Comparison of ENCODE assay signal across 9 cellular contexts in the genomic region with DNA sequence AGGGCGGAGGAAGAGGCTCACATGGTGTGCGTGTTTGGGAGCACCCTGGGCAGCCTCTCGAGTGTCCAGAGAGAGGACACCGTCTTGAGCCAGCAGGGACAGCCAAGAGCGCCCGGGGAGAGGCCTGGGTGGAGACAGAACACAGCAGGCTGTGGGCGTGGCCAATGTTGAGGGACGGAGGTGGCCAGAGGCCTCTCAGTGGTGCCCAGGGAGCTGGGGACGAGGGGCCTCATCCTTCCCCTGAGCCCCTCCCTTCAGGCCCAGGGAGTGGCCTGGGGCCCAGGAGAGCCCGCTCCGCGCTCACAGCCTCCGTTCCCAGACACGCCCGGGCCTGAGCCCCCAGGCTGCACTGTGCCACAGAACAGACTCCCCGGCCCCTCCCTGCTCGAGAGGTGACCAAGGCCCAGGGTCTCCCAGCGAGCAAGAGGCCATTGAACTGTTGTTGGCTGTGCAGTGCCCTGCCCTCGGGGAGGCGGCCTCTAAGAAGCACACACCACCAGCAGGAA. TPM values are rescaled to one million over a fixed set of nuclear protein-coding genes. Genes with fewer than 3 reads are reported as not detected.
A peak's percentile ranks its signal among the peaks of the same experiment; 100 is the strongest.
DNase-seq lines count a peak whose midpoint lies in the region; TF ChIP-seq lines count a peak whose summit lies in the region.
"Had no signal": no experiment of that assay in that cellular context is flagged by ENCODE, and none has a peak within 500 bp of the region (broad histone marks: within the 10 kb centered on the region; RNA-seq: fewer than 3 reads in every experiment).

No MANE protein-coding gene starts in this region.

- H3K4me3 Mint-ChIP-seq in nephron = peak overlapping the region in 1 of 3 experiments; percentile 46
- H3K4me3 Mint-ChIP-seq: central memory CD8-positive, alpha-beta T cell had no signal

- no peak overlapping the region for H3K4me3 ChIP-seq in BLaER1
- no peak overlapping the region for H3K4me3 ChIP-seq in NT2/D1 (ENCODE audit: insufficient read length, low read depth)
- H3K4me3 ChIP-seq in esophagus muscularis mucosa = no peak overlapping the region

- no peak for DNase-seq in NT2/D1 (ENCODE audit: low read depth, low spot score)
- no peak for DNase-seq in esophagus muscularis mucosa (ENCODE audit: extremely low spot score)
- DNase-seq in NCI-H345 treated with DMSO at 0.1 percent for 48 hours (lab: John Stamatoyannopoulos, UW; ENCODE audit: unreplicated experiment) = no peak
- no peak for DNase-seq in activated CD4-positive, CD25-positive, alpha-beta regulatory T cell (lab: John Stamatoyannopoulos, UW)
- DNase-seq in NCI-H2081 treated with DMSO at 0.1 percent for 48 hours (lab: John Stamatoyannopoulos, UW) = no peak
- no peak for DNase-seq in NCI-H2107 treated with DMSO at 0.1 percent for 48 hours (lab: John Stamatoyannopoulos, UW; ENCODE audit: unreplicated experiment)

- H3K27ac ChIP-seq in BLaER1 (peak overlapping the region; percentile 19; the same call in 1 of the 2 replicates), esophagus muscularis mucosa (replicated peaks in 1 of 4) (peak overlapping the region in 3 of 4 donors; percentile 44 to 46 (median 45))

- H3K9me3 ChIP-seq in BLaER1 (no peaks in the 10 kb centered on the region), NT2/D1 (ENCODE audit: insufficient read depth, low read length) (no peaks in the 10 kb centered on the region), esophagus muscularis mucosa (no peaks in the 10 kb centered on the region)

- H3K4me1 ChIP-seq in BLaER1 (peaks cover 79% of the 10 kb centered on the region), NT2/D1 (ENCODE audit: insufficient read depth, insufficient read length) (peaks cover 37% of the 10 kb centered on the region), esophagus muscularis mucosa (peaks cover 20 to 25% (median 23%) of the 10 kb centered on the region in 4 donors)

- peak overlapping the region; percentile 86 for H3K4me2 ChIP-seq in BLaER1

- H3K4me1 Mint-ChIP-seq in nephron = peaks cover 53% of the 10 kb centered on the region

- peaks cover 4% of the 10 kb centered on the region for H3K27me3 Mint-ChIP-seq in nephron (ENCODE audit: low read depth)

- H3K9ac ChIP-seq in BLaER1 = no peak overlapping the region
- H3K9ac ChIP-seq in NT2/D1 (ENCODE audit: insufficient read length, low read depth) = peak overlapping the region; percentile 36

- H4K20me1 ChIP-seq in BLaER1 = no peaks in the 10 kb centered on the region

- no peaks in the 10 kb centered on the region for H3K36me3 Mint-ChIP-seq in nephron (ENCODE audit: low read depth)

- no peak for TF ChIP-seq POLR2A in esophagus muscularis mucosa (IDR thresholded peaks at IDR 0.05; ENCODE audit: low read depth)

- H3K27me3 ChIP-seq in BLaER1 = no peaks in the 10 kb centered on the region
- peaks cover under 1% of the 10 kb centered on the region for H3K27me3 ChIP-seq in NT2/D1 (ENCODE audit: insufficient read depth, insufficient read length)
- no peaks in the 10 kb centered on the region for H3K27me3 ChIP-seq in esophagus muscularis mucosa

- no peaks in the 10 kb centered on the region for H3K9me3 Mint-ChIP-seq in nephron
- H3K9me3 Mint-ChIP-seq: central memory CD8-positive, alpha-beta T cell had no signal

- H3K36me3 ChIP-seq in BLaER1 (no peaks in the 10 kb centered on the region), NT2/D1 (ENCODE audit: insufficient read depth, insufficient read length, low read length) (no peaks in the 10 kb centered on the region), esophagus muscularis mucosa (no peaks in the 10 kb centered on the region)

- 60% methylated on average over 11 of the region's 20 CpGs for WGBS in esophagus muscularis mucosa

- intact Hi-C loops in esophagus muscularis mucosa (cut with DNase I) = no loop called here

- peak in 2 of 3 experiments; percentile 7 to 60 for TF ChIP-seq CTCF in esophagus muscularis mucosa (IDR thresholded peaks at IDR 0.05)
- peak; percentile 50 to 57 (median 54) for TF ChIP-seq CTCF in nephron (IDR thresholded peaks at IDR 0.05; ENCODE audit: unreplicated experiment in 3 of 3)

- peak overlapping the region; percentile 71 to 88 (median 81) for H3K27ac Mint-ChIP-seq in nephron

- TF ChIP-seq EP300 in esophagus muscularis mucosa (IDR thresholded peaks at IDR 0.05) = no peak

RNA-seq across cellular contexts. Expression of a gene that starts 48.4 kb away (rescaled TPM):
- total RNA-seq in esophagus muscularis mucosa = 100 to 1,000 TPM; 153 to 349 (median 186) TPM
